Comparison of ENCODE assay signal across 34 cellular contexts in the genomic region with DNA sequence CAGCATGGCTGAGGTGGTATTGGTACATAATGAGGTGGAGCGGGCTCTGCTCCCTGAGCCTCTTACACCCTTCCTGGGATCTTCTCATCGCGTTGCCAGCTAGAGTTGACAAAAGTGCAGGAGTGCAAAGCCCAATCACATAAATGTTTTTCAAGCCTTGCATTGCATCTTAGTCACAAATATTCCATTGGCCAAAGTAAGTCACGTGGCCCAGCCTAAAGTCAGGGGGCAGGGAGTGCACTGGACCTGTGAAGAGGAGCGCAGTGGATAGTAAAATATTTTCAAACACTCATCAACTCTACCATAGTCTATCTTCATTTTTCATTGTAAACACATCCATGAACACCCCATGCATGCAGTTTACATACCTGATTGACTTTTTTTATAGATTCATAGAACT.
"Had no signal": no experiment of that assay in that cellular context is flagged by ENCODE, and none has a peak within 500 bp of the region (broad histone marks: within the 10 kb centered on the region; RNA-seq: fewer than 3 reads in every experiment).

No MANE protein-coding gene starts in this region.

- H3K9me3 ChIP-seq: MG63 had no signal

- H3K4me3 ChIP-seq: MG63 had no signal

- H3K36me3 ChIP-seq: MG63 had no signal

- DNase-seq: Karpas-422, Kasumi-1, MG63, MM.1S, MV-4-11, NCI-H1048, NCI-H1092, NCI-H1092 treated with DMSO at 0.1 percent for 48 hours, NCI-H1105, NCI-H1105 treated with DMSO at 0.1 percent for 48 hours, NCI-H1417, NCI-H1417 treated with DMSO at 0.1 percent for 48 hours, NCI-H1436, NCI-H1436 treated with DMSO at 0.1 percent for 48 hours, NCI-H146, NCI-H1694, NCI-H1694 treated with DMSO at 0.1 percent for 48 hours, NCI-H187, NCI-H187 treated with DMSO at 0.1 percent for 48 hours, NCI-H1930, NCI-H2029, NCI-H2029 treated with DMSO at 0.1 percent for 48 hours, NCI-H2081, NCI-H2081 treated with DMSO at 0.1 percent for 48 hours, NCI-H2107, NCI-H2171, NCI-H2171 treated with DMSO at 0.1 percent for 48 hours, NCI-H2227 treated with DMSO at 0.1 percent for 48 hours, NCI-H226, NCI-H345, NCI-H446, NCI-H446 treated with DMSO at 0.1 percent for 48 hours, NCI-H510A, NCI-H510A treated with DMSO at 0.1 percent for 48 hours had no signal

- H3K27me3 ChIP-seq: MG63 had no signal
